16 cellular contexts compared by ENCODE assay signal in the genomic region with DNA sequence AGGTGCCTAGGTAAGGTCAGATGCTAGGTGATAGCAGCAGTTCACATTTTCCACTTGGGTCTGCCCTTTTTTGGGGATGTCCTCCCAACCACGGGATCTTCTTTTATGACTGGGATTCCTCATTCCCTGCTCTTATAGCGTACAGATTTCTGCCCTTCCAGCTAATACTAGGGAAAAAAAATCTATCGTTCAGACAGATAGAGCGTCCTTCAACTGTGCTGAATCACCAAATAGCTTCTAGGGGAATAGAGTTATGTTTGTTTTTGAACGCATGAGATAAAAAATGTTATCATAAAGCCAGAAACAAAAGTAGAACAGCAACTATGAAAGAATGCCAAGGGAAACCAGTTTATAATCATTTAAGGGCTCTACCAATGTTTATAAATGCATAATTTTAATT.
"Had no signal": no experiment of that assay in that cellular context is flagged by ENCODE, and none has a peak within 500 bp of the region (broad histone marks: within the 10 kb centered on the region; RNA-seq: fewer than 3 reads in every experiment).

No MANE protein-coding gene starts in this region.

- H3K27me3 ChIP-seq: brain microvascular endothelial cell, thyroid gland had no signal

- DNase-seq: activated CD4-positive, alpha-beta memory T cell treated with anti-CD3 and anti-CD28 coated beads, Interleukin-2, amount 10 ng/mL, durations not matched to agents 7 days and 5 days; activated CD4-positive, alpha-beta T cell treated with anti-CD3 and anti-CD28 coated beads for 4 hours; activated naive CD4-positive, alpha-beta T cell treated with anti-CD3 and anti-CD28 coated beads, Interleukin-2, amount 50 U/mL, for 16 hours; activated T-cell treated with anti-CD3 and anti-CD28 coated beads, Interleukin-2, amount 50 U/mL, for 24 hours; amygdala; brain microvascular endothelial cell; effector CD8-positive, alpha-beta T cell; hypothalamus; kidney glomerular epithelial cell; stimulated activated CD4-positive, alpha-beta T cell treated with anti-CD3 and anti-CD28 coated beads, Interleukin-12 subunit alpha, Interleukin-12 subunit beta, amount 100 ng/mL, for 4 hours; thyroid gland had no signal

- FAIRE-seq: TTC549 had no signal

- H3K27ac Mint-ChIP-seq: activated CD4-positive, alpha-beta memory T cell treated with anti-CD3 and anti-CD28 coated beads, Interleukin-2, amount 10 ng/mL, durations not matched to agents 7 days and 5 days; activated T-cell treated with anti-CD3 and anti-CD28 coated beads, Interleukin-2, amount 50 U/mL, for 24 hours; stimulated activated memory B cell treated with anti-CD40 and anti-IgM and Interleukin-4, amounts not matched to agents 10 μg/mL and 1 μg/mL and 100 μg/mL, for 72 hours; WTC11 had no signal

- H3K36me3 ChIP-seq: brain microvascular endothelial cell, thyroid gland had no signal

- H3K9me3 ChIP-seq: thyroid gland had no signal

- H3K4me3 Mint-ChIP-seq: activated CD4-positive, alpha-beta memory T cell treated with anti-CD3 and anti-CD28 coated beads, Interleukin-2, amount 10 ng/mL, durations not matched to agents 7 days and 5 days; activated T-cell treated with anti-CD3 and anti-CD28 coated beads, Interleukin-2, amount 50 U/mL, for 24 hours; central memory CD8-positive, alpha-beta T cell; neural crest cell; stimulated activated memory B cell treated with anti-CD40 and anti-IgM and Interleukin-4, amounts not matched to agents 10 μg/mL and 1 μg/mL and 100 μg/mL, for 72 hours; WTC11 had no signal

- H3K4me1 ChIP-seq: thyroid gland had no signal

- H3K9me3 Mint-ChIP-seq: activated CD4-positive, alpha-beta memory T cell treated with anti-CD3 and anti-CD28 coated beads, Interleukin-2, amount 10 ng/mL, durations not matched to agents 7 days and 5 days; activated T-cell treated with anti-CD3 and anti-CD28 coated beads, Interleukin-2, amount 50 U/mL, for 24 hours; central memory CD8-positive, alpha-beta T cell; neural crest cell; stimulated activated memory B cell treated with anti-CD40 and anti-IgM and Interleukin-4, amounts not matched to agents 10 μg/mL and 1 μg/mL and 100 μg/mL, for 72 hours had no signal

- H3K27ac ChIP-seq: brain microvascular endothelial cell, thyroid gland had no signal

- H3K4me1 Mint-ChIP-seq: WTC11 had no signal

- H3K27me3 Mint-ChIP-seq: activated CD4-positive, alpha-beta memory T cell treated with anti-CD3 and anti-CD28 coated beads, Interleukin-2, amount 10 ng/mL, durations not matched to agents 7 days and 5 days; central memory CD8-positive, alpha-beta T cell; stimulated activated memory B cell treated with anti-CD40 and anti-IgM and Interleukin-4, amounts not matched to agents 10 μg/mL and 1 μg/mL and 100 μg/mL, for 72 hours had no signal

- H3K4me3 ChIP-seq: thyroid gland had no signal

- ATAC-seq: stimulated activated memory B cell treated with anti-CD40 and anti-IgM and Interleukin-4, amounts not matched to agents 10 μg/mL and 1 μg/mL and 100 μg/mL, for 72 hours; WTC11 had no signal
